Comparison of ENCODE assay signal across 15 cellular contexts in genomic region chr14:75469606-75470237, GRCh38. TPM values are rescaled to one million over a fixed set of nuclear protein-coding genes. Genes with fewer than 3 reads are reported as not detected.
A peak's percentile ranks its signal among the peaks of the same experiment; 100 is the strongest.
DNase-seq lines count a peak whose midpoint lies in the region; ATAC-seq, FAIRE-seq and TF ChIP-seq lines count a peak whose summit lies in the region.
"Had no signal": no experiment of that assay in that cellular context is flagged by ENCODE, and none has a peak within 500 bp of the region (broad histone marks: within the 10 kb centered on the region; RNA-seq: fewer than 3 reads in every experiment).

No MANE protein-coding gene starts in this region.

- no peak for FAIRE-seq in pancreas (lab: Jason Lieb, UNC)

- H3K36me3 ChIP-seq in pancreas = peaks cover 0 to 7% (median 0%) of the 10 kb centered on the region in 3 donors
- H3K36me3 ChIP-seq: uterus had no signal

- peaks cover 0 to 13% (median 12%) of the 10 kb centered on the region in 3 donors for H3K4me1 ChIP-seq in pancreas
- H3K4me1 ChIP-seq: uterus had no signal

- intact Hi-C loops in pancreas (cut with DNase I) = no loop called here

- no peak overlapping the region for H3K4me3 ChIP-seq in pancreas
- H3K4me3 ChIP-seq: right atrium auricular region, uterus had no signal

- H3K27ac ChIP-seq in pancreas = peak overlapping the region; percentile 1 to 66 (median 37)
- H3K27ac ChIP-seq: RWPE1, uterus had no signal

- peak; percentile 96 for ATAC-seq in pancreas
- ATAC-seq in HG02678 (IDR thresholded peaks at IDR 0.05; ENCODE audit: unreplicated experiment) = no peak

- DNase-seq in COLO668 (lab: John Stamatoyannopoulos, UW; ENCODE audit: unreplicated experiment) (peak; percentile 43), NCI-H2029 (lab: John Stamatoyannopoulos, UW) (peak; percentile 57), cerebellum (ENCODE audit: low spot score) (peak; percentile 43), pancreas (peak; percentile 81 to 94 (median 86)), islet precursor cell (no peak), NCI-H2107 treated with DMSO at 0.1 percent for 48 hours (lab: John Stamatoyannopoulos, UW; ENCODE audit: unreplicated experiment) (no peak), SKM-1 treated with dmso at 0.1 percent for 144 hours (lab: John Stamatoyannopoulos, UW; ENCODE audit: unreplicated experiment) (no peak)
- DNase-seq: activated T-cell treated with anti-CD3 and anti-CD28 coated beads for 4 hours; effector CD8-positive, alpha-beta T cell; GF-D8; NCI-H187 treated with DMSO at 0.1 percent for 48 hours; uterus had no signal

- TF ChIP-seq CTCF in pancreas (IDR thresholded peaks at IDR 0.05) = no peak

- H3K27me3 ChIP-seq in pancreas = no peaks in the 10 kb centered on the region
- H3K27me3 ChIP-seq: right atrium auricular region, uterus had no signal

- H3K9me3 ChIP-seq in pancreas = no peaks in the 10 kb centered on the region
- H3K9me3 ChIP-seq: right atrium auricular region, uterus had no signal

- 46 to 54% methylated on average over 25 of the region's 25 CpGs for WGBS in pancreas, 2 donors

RNA-seq across cellular contexts. Expression of gene JDP2, which starts 41.9 kb away (rescaled TPM):
- total RNA-seq in cerebellum = 6.4 TPM
- total RNA-seq in pancreas = 10 to 100 TPM in 3 of 6 donors, 1 to 10 TPM in 3; 6.6 to 25.8 (median 9.7) TPM
- polyA plus RNA-seq in pancreas = 10 to 100 TPM; 12.5 to 13.1 TPM

RNA-seq across cellular contexts. Expression of gene BATF, which starts 52.5 kb away (rescaled TPM):
- not detected for total RNA-seq in cerebellum
- total RNA-seq in pancreas = 1 to 10 TPM in 1 of 6 donors, under 1 TPM in 4, not detected in 1; 0.28 to 1.7 (median 0.63) TPM
- polyA plus RNA-seq in pancreas = 1 to 10 TPM; 1.2 to 1.7 TPM

Comparison
In these comparisons a context has a peak if more than half of its experiments do, and no peak if none do; other contexts are left out.
1. DNase-seq: peak in COLO668 (single experiment), NCI-H2029 (single experiment), cerebellum (single experiment) and pancreas (6 of 6); none in islet precursor cell (single experiment), NCI-H2107 treated with DMSO at 0.1 percent for 48 hours (single experiment) and SKM-1 treated with dmso at 0.1 percent for 144 hours (single experiment).